Comparison of ENCODE assay signal across 8 cellular contexts in genomic region chr2:9423922-9424272, GRCh38. TPM values are rescaled to one million over a fixed set of nuclear protein-coding genes. Genes with fewer than 3 reads are reported as not detected.
DNase-seq lines count a peak whose midpoint lies in the region; ATAC-seq lines count a peak whose summit lies in the region.

No MANE protein-coding gene starts in this region.

- H3K4me1 ChIP-seq in BLaER1 (peaks cover 48% of the 10 kb centered on the region), iPS-20b (ENCODE audit: insufficient read depth, low read length) (peaks cover 12% of the 10 kb centered on the region)

- ATAC-seq in GM19025 (IDR thresholded peaks at IDR 0.05; ENCODE audit: low read depth, unreplicated experiment), result peak; percentile 2
- ATAC-seq in stimulated activated effector memory CD8-positive, alpha-beta T cell treated with anti-CD3 and anti-CD28 coated beads, Interleukin-12 subunit alpha, Interleukin-12 subunit beta, amount 100 ng/mL, for 72 hours, result peak; percentile 29

- H4K20me1 ChIP-seq in BLaER1, result peaks cover 37% of the 10 kb centered on the region

- peak overlapping the region; percentile 92 for H3K27ac Mint-ChIP-seq in activated naive CD4-positive, alpha-beta T cell treated with anti-CD3 and anti-CD28 coated beads for 36 hours
- H3K27ac Mint-ChIP-seq in stimulated activated effector memory CD8-positive, alpha-beta T cell treated with anti-CD3 and anti-CD28 coated beads, Interleukin-12 subunit alpha, Interleukin-12 subunit beta, amount 100 ng/mL, for 72 hours, result no peak overlapping the region

- H3K4me2 ChIP-seq in BLaER1, result peak overlapping the region; percentile 96

- H3K27me3 ChIP-seq in BLaER1 (no peaks in the 10 kb centered on the region), iPS-20b (ENCODE audit: insufficient read depth, low read length) (peaks cover 11% of the 10 kb centered on the region)

- H3K4me3 ChIP-seq in BLaER1 (peak overlapping the region; percentile 94), iPS-20b (ENCODE audit: low read length) (peak overlapping the region; percentile 82)

- CTCF ChIA-PET in activated naive CD4-positive, alpha-beta T cell treated with anti-CD3 and anti-CD28 coated beads for 36 hours (lab: Charles Lee), result interaction anchor here (0.6 kb wide), 1 partner anchor 11 kb away, joined by 6 read pairs; no protein-coding TSS in a partner anchor

- no peak overlapping the region for H3K4me3 Mint-ChIP-seq in activated naive CD4-positive, alpha-beta T cell treated with anti-CD3 and anti-CD28 coated beads for 36 hours
- H3K4me3 Mint-ChIP-seq in stimulated activated effector memory CD8-positive, alpha-beta T cell treated with anti-CD3 and anti-CD28 coated beads, Interleukin-12 subunit alpha, Interleukin-12 subunit beta, amount 100 ng/mL, for 72 hours, result no peak overlapping the region

- H3K27ac ChIP-seq in BLaER1 (peak overlapping the region; percentile 92), iPS-20b (ENCODE audit: low read length) (peak overlapping the region; percentile 84)

- H3K36me3 ChIP-seq in BLaER1, result peaks cover 15% of the 10 kb centered on the region
- H3K36me3 ChIP-seq in iPS-20b (ENCODE audit: insufficient read depth, low read depth, low read length), result peaks cover 10% of the 10 kb centered on the region

- H3K9me3 ChIP-seq in BLaER1 (no peaks in the 10 kb centered on the region), iPS-20b (ENCODE audit: insufficient read depth, low read depth, low read length) (no peaks in the 10 kb centered on the region)

- peak overlapping the region; percentile 98 for H3K9ac ChIP-seq in BLaER1
- peak overlapping the region; percentile 98 for H3K9ac ChIP-seq in iPS-20b (ENCODE audit: low read depth, low read length)

- peak; percentile 39 for DNase-seq in HT-29 (ENCODE audit: low spot score)
- peak; percentile 52 for DNase-seq in activated naive CD4-positive, alpha-beta T cell treated with anti-CD3 and anti-CD28 coated beads for 36 hours
- no peak for DNase-seq in stimulated activated effector memory CD8-positive, alpha-beta T cell treated with anti-CD3 and anti-CD28 coated beads, Interleukin-12 subunit alpha, Interleukin-12 subunit beta, amount 100 ng/mL, for 72 hours (ENCODE audit: low spot score in 2 of 2)
- no peak for DNase-seq in dedifferentiated amniotic fluid mesenchymal stem cell (ENCODE audit: extremely low spot score)
- no peak for DNase-seq in inferior parietal cortex (ENCODE audit: extremely low spot score)

- H3K9me3 Mint-ChIP-seq in activated naive CD4-positive, alpha-beta T cell treated with anti-CD3 and anti-CD28 coated beads for 36 hours, result no peaks in the 10 kb centered on the region
- no peaks in the 10 kb centered on the region for H3K9me3 Mint-ChIP-seq in stimulated activated effector memory CD8-positive, alpha-beta T cell treated with anti-CD3 and anti-CD28 coated beads, Interleukin-12 subunit alpha, Interleukin-12 subunit beta, amount 100 ng/mL, for 72 hours

- H3K36me3 Mint-ChIP-seq in activated naive CD4-positive, alpha-beta T cell treated with anti-CD3 and anti-CD28 coated beads for 36 hours (ENCODE audit: low read depth), result peaks cover 16% of the 10 kb centered on the region
- H3K36me3 Mint-ChIP-seq in stimulated activated effector memory CD8-positive, alpha-beta T cell treated with anti-CD3 and anti-CD28 coated beads, Interleukin-12 subunit alpha, Interleukin-12 subunit beta, amount 100 ng/mL, for 72 hours, result peaks cover 43% of the 10 kb centered on the region

- peaks cover 34% of the 10 kb centered on the region for H3K4me1 Mint-ChIP-seq in activated naive CD4-positive, alpha-beta T cell treated with anti-CD3 and anti-CD28 coated beads for 36 hours (ENCODE audit: low read depth)
- H3K4me1 Mint-ChIP-seq in stimulated activated effector memory CD8-positive, alpha-beta T cell treated with anti-CD3 and anti-CD28 coated beads, Interleukin-12 subunit alpha, Interleukin-12 subunit beta, amount 100 ng/mL, for 72 hours, result peaks cover 34% of the 10 kb centered on the region

- H3K27me3 Mint-ChIP-seq in activated naive CD4-positive, alpha-beta T cell treated with anti-CD3 and anti-CD28 coated beads for 36 hours (ENCODE audit: low read depth), result no peaks in the 10 kb centered on the region

- intact Hi-C loops in activated naive CD4-positive, alpha-beta T cell treated with anti-CD3 and anti-CD28 coated beads for 36 hours (cut with micrococcal nuclease), result loop anchor here (1.0 to 5.0 kb wide), 12 partner anchors 49 to 742 kb away; partner anchors contain the start of genes ADAM17, ASAP2, ID2 and MBOAT2

RNA-seq across cellular contexts. Expression of gene CPSF3, which starts 0.4 kb away (rescaled TPM):
- 31.7 and 43.9 TPM in 2 replicates for total RNA-seq in HT-29 (2014; rRNA removed; shearing (Covaris generic))
- 10 to 100 TPM; 64.5 to 65.7 TPM for total RNA-seq in activated naive CD4-positive, alpha-beta T cell treated with anti-CD3 and anti-CD28 coated beads for 36 hours

RNA-seq across cellular contexts. Expression of gene ITGB1BP1, which starts 0.6 kb away (rescaled TPM):
- total RNA-seq in HT-29 (2014; rRNA removed; shearing (Covaris generic)), result 27.4 and 33.5 TPM in 2 replicates
- 10 to 100 TPM; 97.2 to 97.4 TPM for total RNA-seq in activated naive CD4-positive, alpha-beta T cell treated with anti-CD3 and anti-CD28 coated beads for 36 hours

RNA-seq across cellular contexts. Expression of gene IAH1, which starts 50.5 kb away (rescaled TPM):
- total RNA-seq in HT-29 (2014; rRNA removed; shearing (Covaris generic)), result 32.2 and 35.8 TPM in 2 replicates
- 10 to 100 TPM; 65.4 to 70.2 TPM for total RNA-seq in activated naive CD4-positive, alpha-beta T cell treated with anti-CD3 and anti-CD28 coated beads for 36 hours

Comparison
In these comparisons a context has a peak if more than half of its experiments do, and no peak if none do; other contexts are left out.
1. DNase-seq: peak in HT-29 (single experiment) and activated naive CD4-positive, alpha-beta T cell treated with anti-CD3 and anti-CD28 coated beads for 36 hours (single experiment); none in stimulated activated effector memory CD8-positive, alpha-beta T cell treated with anti-CD3 and anti-CD28 coated beads, Interleukin-12 subunit alpha, Interleukin-12 subunit beta, amount 100 ng/mL, for 72 hours (0 of 2), dedifferentiated amniotic fluid mesenchymal stem cell (single experiment) and inferior parietal cortex (single experiment).